In the genomic region with DNA sequence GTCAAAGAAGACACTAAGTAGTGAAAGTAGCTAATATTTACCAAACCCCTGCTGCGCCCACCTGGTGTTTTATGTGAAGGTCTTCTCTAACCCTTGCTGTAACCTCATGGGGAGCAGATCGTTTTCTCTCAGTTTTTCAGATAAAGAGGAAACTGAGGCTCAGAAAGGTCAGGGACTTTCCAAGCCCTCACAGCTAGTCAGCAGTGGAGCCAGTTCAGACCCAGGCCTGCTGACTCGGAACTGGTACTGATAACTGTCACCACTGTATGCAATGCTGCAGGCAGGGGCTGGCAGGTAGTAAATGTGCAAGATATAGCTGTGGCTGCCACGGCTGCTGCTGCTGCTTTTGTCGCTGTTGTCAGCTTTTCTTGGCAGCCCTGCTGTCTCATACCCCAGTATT, we compare ENCODE assay signal across 8 cellular contexts.
DNase-seq lines count a peak whose midpoint lies in the region; ATAC-seq and TF ChIP-seq lines count a peak whose summit lies in the region.

No MANE protein-coding gene starts in this region.

- peak; percentile 23 for ATAC-seq in GM18498 (IDR thresholded peaks at IDR 0.05; ENCODE audit: unreplicated experiment)
- peak; percentile 36 for ATAC-seq in HG02759 (IDR thresholded peaks at IDR 0.05; ENCODE audit: unreplicated experiment)
- no peak for ATAC-seq in HG03135 (IDR thresholded peaks at IDR 0.05; ENCODE audit: unreplicated experiment)

- H3K23ac ChIP-seq in neuronal stem cell (ENCODE audit: low read depth, low read length, poor library complexity) = no peak overlapping the region

- no peak overlapping the region for H2BK15ac ChIP-seq in neuronal stem cell (ENCODE audit: low read length)

- H3K27me3 Mint-ChIP-seq in activated naive CD4-positive, alpha-beta T cell treated with anti-CD3 and anti-CD28 coated beads, Interleukin-2, amount 50 U/mL, for 24 hours = no peaks in the 10 kb centered on the region

- H3K36me3 ChIP-seq in neutrophil (no peaks in the 10 kb centered on the region), neuronal stem cell (replicated peaks in 1 of 2; ENCODE audit: control insufficient read depth in 2 of 2, insufficient read depth in 2 of 2, low read length in 2 of 2) (no peaks in the 10 kb centered on the region)

- peak overlapping the region; percentile 92 for H3K27ac Mint-ChIP-seq in activated naive CD4-positive, alpha-beta T cell treated with anti-CD3 and anti-CD28 coated beads, Interleukin-2, amount 50 U/mL, for 24 hours

- H3K27me3 ChIP-seq in neutrophil (no peaks in the 10 kb centered on the region), neuronal stem cell (ENCODE audit: control insufficient read depth in 3 of 3, insufficient read depth in 3 of 3, low read depth in 1 of 3, low read length in 3 of 3) (peaks cover 0 to 23% (median 6%) of the 10 kb centered on the region in 3 experiments)

- TF ChIP-seq CTCF in neutrophil (IDR thresholded peaks at IDR 0.05) = no peak

- H2BK120ac ChIP-seq in neuronal stem cell (ENCODE audit: low read depth, low read length) = no peak overlapping the region

- DNase-seq in cerebellum (ENCODE audit: low spot score) (no peak), cerebellar cortex (ENCODE audit: low spot score) (no peak), neuronal stem cell (ENCODE audit: low spot score) (no peak)

- H3K4me3 ChIP-seq in neutrophil (ENCODE audit: low read depth in 1 of 2, low read length in 1 of 2) (peak overlapping the region in 1 of 2 experiments; percentile 71), neuronal stem cell (ENCODE audit: low read length in 2 of 2) (no peak overlapping the region)

- H2BK5ac ChIP-seq in neuronal stem cell (ENCODE audit: low read length) = no peak overlapping the region

- peaks cover 3% of the 10 kb centered on the region for H3K79me1 ChIP-seq in neuronal stem cell (ENCODE audit: low read depth, low read length)

- H3K4me1 Mint-ChIP-seq in activated naive CD4-positive, alpha-beta T cell treated with anti-CD3 and anti-CD28 coated beads, Interleukin-2, amount 50 U/mL, for 24 hours = peaks cover 79% of the 10 kb centered on the region

- H3K4me1 ChIP-seq in neutrophil (ENCODE audit: control insufficient read depth in 1 of 2, insufficient read depth in 1 of 2, low read depth in 1 of 2, low read length in 1 of 2) = peaks cover 81 to 87% of the 10 kb centered on the region in 2 experiments
- H3K4me1 ChIP-seq in neuronal stem cell (ENCODE audit: control insufficient read depth in 2 of 2, insufficient read depth in 1 of 2, low read depth in 1 of 2, low read length in 2 of 2) = peaks cover 5 to 31% of the 10 kb centered on the region in 2 donors

- H3K9me3 ChIP-seq in neutrophil = no peaks in the 10 kb centered on the region
- no peaks in the 10 kb centered on the region for H3K9me3 ChIP-seq in neuronal stem cell (replicated peaks in 1 of 2; ENCODE audit: control insufficient read depth in 2 of 2, insufficient read depth in 1 of 2, low read depth in 1 of 2, low read length in 2 of 2)

- H3K36me3 Mint-ChIP-seq in activated naive CD4-positive, alpha-beta T cell treated with anti-CD3 and anti-CD28 coated beads, Interleukin-2, amount 50 U/mL, for 24 hours = peaks cover 4% of the 10 kb centered on the region

- H3K9ac ChIP-seq in neuronal stem cell (ENCODE audit: low read depth, low read length, poor library complexity) = no peak overlapping the region

- peak overlapping the region; percentile 81 for H3K4me3 Mint-ChIP-seq in activated naive CD4-positive, alpha-beta T cell treated with anti-CD3 and anti-CD28 coated beads, Interleukin-2, amount 50 U/mL, for 24 hours

- no CpG with 5 or more reads among the region's 5 CpGs for WGBS in neuronal stem cell (ENCODE audit: extremely low coverage in 2 of 2, insufficient read length in 2 of 2, insufficient replicate concordance in 1 of 2), 2 donors

- H3K9me3 Mint-ChIP-seq in activated naive CD4-positive, alpha-beta T cell treated with anti-CD3 and anti-CD28 coated beads, Interleukin-2, amount 50 U/mL, for 24 hours = no peaks in the 10 kb centered on the region

- H4K91ac ChIP-seq in neuronal stem cell (ENCODE audit: low read depth, low read length, poor library complexity) = no peak overlapping the region

- H4K8ac ChIP-seq in neuronal stem cell (ENCODE audit: low read depth, low read length) = no peak overlapping the region

- no peak overlapping the region for H2AK5ac ChIP-seq in neuronal stem cell (ENCODE audit: low read depth, low read length)

- no peak overlapping the region for H3K4ac ChIP-seq in neuronal stem cell (ENCODE audit: low read length)

- H2AFZ ChIP-seq in neuronal stem cell (ENCODE audit: low read length) = no peak overlapping the region

- no peak overlapping the region for H2BK12ac ChIP-seq in neuronal stem cell (ENCODE audit: low read length)

- H3K14ac ChIP-seq in neuronal stem cell (ENCODE audit: low read length) = no peak overlapping the region

- H3K18ac ChIP-seq in neuronal stem cell (ENCODE audit: low read length) = no peak overlapping the region

- H3K4me2 ChIP-seq in neuronal stem cell (ENCODE audit: insufficient read depth, low read length, poor library complexity, severe bottlenecking) = no peak overlapping the region

- peak overlapping the region; percentile 100 for H3K27ac ChIP-seq in neutrophil
- H3K27ac ChIP-seq in neuronal stem cell (replicated peaks; ENCODE audit: low read length) = no peak overlapping the region
